26 cellular contexts compared by ENCODE assay signal in the genomic region with DNA sequence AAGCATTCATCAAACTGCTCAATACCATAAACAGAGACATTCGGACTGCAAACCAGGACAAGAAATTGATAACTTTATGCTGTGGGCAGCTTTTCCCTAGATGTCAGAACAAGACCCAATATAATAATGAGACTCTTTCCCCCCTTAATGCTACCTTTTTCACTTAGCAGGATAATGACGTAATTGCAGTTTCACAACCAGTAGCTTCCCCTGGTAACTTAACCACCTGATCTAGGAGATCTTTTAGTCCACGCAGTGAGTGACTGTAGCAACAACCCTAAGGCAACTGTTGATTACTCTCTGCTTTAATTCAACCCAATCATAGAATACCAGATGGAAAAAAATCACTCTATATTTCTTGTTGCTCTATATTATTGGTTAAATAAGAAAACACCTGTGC. TPM values are rescaled to one million over a fixed set of nuclear protein-coding genes. Genes with fewer than 3 reads are reported as not detected.
"Had no signal": no experiment of that assay in that cellular context is flagged by ENCODE, and none has a peak within 500 bp of the region (broad histone marks: within the 10 kb centered on the region; RNA-seq: fewer than 3 reads in every experiment).

No MANE protein-coding gene starts in this region.

- H3K4me2 ChIP-seq: hepatocyte had no signal

- ATAC-seq: foreskin keratinocyte; gastroesophageal sphincter; heart left ventricle; left colon; left lung; left ventricle myocardium superior; lower lobe of right lung; mucosa of descending colon; naive thymus-derived CD8-positive, alpha-beta T cell had no signal

- H3K4me3 Mint-ChIP-seq: immature natural killer cell; mesothelial cell of epicardium; naive B cell; naive thymus-derived CD8-positive, alpha-beta T cell had no signal

- DNase-seq: dermis blood vessel endothelial cell; dorsolateral prefrontal cortex; effector CD4-positive, alpha-beta T cell; effector memory CD4-positive, alpha-beta T cell; foreskin keratinocyte; heart left ventricle; hypothalamus; immature natural killer cell; islet precursor cell; kidney; kidney glomerular epithelial cell; left colon; left lung; left ventricle myocardium superior; lower lobe of right lung; mesenchymal stem cell; mucosa of descending colon; naive B cell; naive thymus-derived CD8-positive, alpha-beta T cell had no signal

- H3K36me3 ChIP-seq: esophagus muscularis mucosa, gastroesophageal sphincter, heart left ventricle, left lung, lower lobe of right lung had no signal

- H3K4me1 Mint-ChIP-seq: immature natural killer cell; naive B cell; naive thymus-derived CD8-positive, alpha-beta T cell had no signal

- H3K27ac Mint-ChIP-seq: immature natural killer cell; mesothelial cell of epicardium; naive B cell; naive thymus-derived CD8-positive, alpha-beta T cell had no signal

- H3K4me3 ChIP-seq: coronary artery, dorsolateral prefrontal cortex, esophagus muscularis mucosa, gastroesophageal sphincter, heart left ventricle, hepatocyte, left lung, lower lobe of right lung, mucosa of descending colon had no signal

- H3K27ac ChIP-seq: coronary artery, dorsolateral prefrontal cortex, esophagus muscularis mucosa, foreskin keratinocyte, gastroesophageal sphincter, heart left ventricle, hepatocyte, left lung, lower lobe of right lung had no signal

- FAIRE-seq: endothelial cell of umbilical vein, frontal cortex, kidney had no signal

- H3K9me3 Mint-ChIP-seq: immature natural killer cell had no signal

- H3K9me3 ChIP-seq: esophagus muscularis mucosa, gastroesophageal sphincter, heart left ventricle, left lung, lower lobe of right lung, mucosa of descending colon had no signal

- H3K36me3 Mint-ChIP-seq: immature natural killer cell; mesothelial cell of epicardium; naive B cell; naive thymus-derived CD8-positive, alpha-beta T cell had no signal

- H3K27me3 ChIP-seq: dorsolateral prefrontal cortex, esophagus muscularis mucosa, foreskin keratinocyte, gastroesophageal sphincter, heart left ventricle, hepatocyte, left lung had no signal

- H2AFZ ChIP-seq: hepatocyte had no signal

- H3K4me1 ChIP-seq: esophagus muscularis mucosa, foreskin keratinocyte, gastroesophageal sphincter, heart left ventricle, left lung, lower lobe of right lung had no signal

- H3K79me2 ChIP-seq: hepatocyte had no signal

RNA-seq across cellular contexts. Expression of a gene that starts 56.3 kb away (rescaled TPM):
- polyA plus RNA-seq: immature natural killer cell had no signal
